ENCODE assay signal across 14 cellular contexts in the genomic region with DNA sequence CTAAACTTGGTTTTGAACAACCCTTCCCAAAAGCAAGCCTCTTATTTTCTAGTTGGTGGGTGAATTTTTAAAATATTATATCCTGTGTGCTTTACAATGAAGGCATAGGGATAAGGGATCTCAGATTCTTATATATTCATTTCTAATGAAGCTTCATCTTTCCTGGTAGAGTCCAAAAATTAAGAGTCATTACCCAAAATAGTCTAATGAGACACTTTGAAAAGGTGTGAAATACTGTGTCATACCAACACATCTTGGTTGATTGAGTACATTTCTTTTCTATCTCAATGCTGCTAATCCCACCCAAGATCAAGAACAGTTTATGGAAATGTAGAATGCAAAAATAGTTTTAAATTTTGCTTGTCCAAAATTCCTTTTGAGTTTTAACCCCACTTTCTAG.
"Had no signal": no experiment of that assay in that cellular context is flagged by ENCODE, and none has a peak within 500 bp of the region (broad histone marks: within the 10 kb centered on the region; RNA-seq: fewer than 3 reads in every experiment).

No MANE protein-coding gene starts in this region.

- H3K27ac Mint-ChIP-seq: naive thymus-derived CD8-positive, alpha-beta T cell; progenitor cell of endocrine pancreas; T-helper 1 cell treated with Interleukin-12 subunit alpha and Interleukin-12 subunit beta and Interleukin-4 antibody, amounts not matched to agents 30 μg/mL and 1 μg/mL, for 36 hours had no signal

- H3K4me3 ChIP-seq: lower lobe of right lung, right lobe of liver had no signal

- H3K27ac ChIP-seq: epithelial cell of prostate, lower lobe of right lung, right lobe of liver, suprapubic skin had no signal

- H3K9me3 Mint-ChIP-seq: naive thymus-derived CD8-positive, alpha-beta T cell; T-helper 1 cell treated with Interleukin-12 subunit alpha and Interleukin-12 subunit beta and Interleukin-4 antibody, amounts not matched to agents 30 μg/mL and 1 μg/mL, for 36 hours had no signal

- H3K36me3 ChIP-seq: lower lobe of right lung, right lobe of liver, suprapubic skin had no signal

- DNase-seq: activated CD4-positive, alpha-beta T cell treated with anti-CD3 and anti-CD28 coated beads for 48 hours; activated naive CD4-positive, alpha-beta T cell treated with Interleukin-2 at 50 U/mL for 16 hours; caudate nucleus; effector memory CD4-positive, alpha-beta T cell; lower lobe of right lung; naive thymus-derived CD8-positive, alpha-beta T cell; nucleus accumbens; right lobe of liver; stimulated activated CD4-positive, alpha-beta T cell treated with anti-CD3 and anti-CD28 coated beads, Interleukin-2, amount 100 ng/mL, for 24 hours; stimulated activated naive CD4-positive, alpha-beta T cell had no signal

- H3K4me3 Mint-ChIP-seq: naive thymus-derived CD8-positive, alpha-beta T cell; T-helper 1 cell treated with Interleukin-12 subunit alpha and Interleukin-12 subunit beta and Interleukin-4 antibody, amounts not matched to agents 30 μg/mL and 1 μg/mL, for 36 hours had no signal

- H3K36me3 Mint-ChIP-seq: naive thymus-derived CD8-positive, alpha-beta T cell had no signal

- H3K9me3 ChIP-seq: lower lobe of right lung, right lobe of liver, suprapubic skin had no signal

- H3K4me1 ChIP-seq: lower lobe of right lung, right lobe of liver had no signal
